Comparison of ENCODE assay signal across 12 cellular contexts in genomic region chr7:107414198-107414597, GRCh38. TPM values are rescaled to one million over a fixed set of nuclear protein-coding genes. Genes with fewer than 3 reads are reported as not detected.
"Had no signal": no experiment of that assay in that cellular context is flagged by ENCODE, and none has a peak within 500 bp of the region (broad histone marks: within the 10 kb centered on the region; RNA-seq: fewer than 3 reads in every experiment).

No MANE protein-coding gene starts in this region.

- H3K9me3 Mint-ChIP-seq: GM23338, H9, HFFc6 had no signal

- H3K36me3 ChIP-seq: HAP-1 had no signal

- H2AFZ ChIP-seq: GM23248, GM23338 had no signal

- H3K4me2 ChIP-seq: GM23338 had no signal

- ATAC-seq: GM23338, HCT116 had no signal

- H3K4me3 Mint-ChIP-seq: GM23338, H9, HFFc6 had no signal

- H3K4me1 Mint-ChIP-seq: GM23338, H9 had no signal

- H3K4me3 ChIP-seq: GM23248, GM23338, HAP-1 had no signal

- H3K27ac Mint-ChIP-seq: GM23338, HFFc6 had no signal

- H3K27ac ChIP-seq: GM23248 had no signal

- H3K9me3 ChIP-seq: HAP-1 had no signal

- H3K9ac ChIP-seq: GM23248 had no signal

- FAIRE-seq: H1, H54 had no signal

- DNase-seq: GM23248, GOT3, H7, H9, HCEC 1CT, HFFc6 had no signal

RNA-seq across cellular contexts. Expression of gene GPR22, which starts 55.7 kb away (rescaled TPM):
- total RNA-seq: GM23248, GM23338, H1, H4, H7, H9, HFFc6 had no signal
